In the genomic region with DNA sequence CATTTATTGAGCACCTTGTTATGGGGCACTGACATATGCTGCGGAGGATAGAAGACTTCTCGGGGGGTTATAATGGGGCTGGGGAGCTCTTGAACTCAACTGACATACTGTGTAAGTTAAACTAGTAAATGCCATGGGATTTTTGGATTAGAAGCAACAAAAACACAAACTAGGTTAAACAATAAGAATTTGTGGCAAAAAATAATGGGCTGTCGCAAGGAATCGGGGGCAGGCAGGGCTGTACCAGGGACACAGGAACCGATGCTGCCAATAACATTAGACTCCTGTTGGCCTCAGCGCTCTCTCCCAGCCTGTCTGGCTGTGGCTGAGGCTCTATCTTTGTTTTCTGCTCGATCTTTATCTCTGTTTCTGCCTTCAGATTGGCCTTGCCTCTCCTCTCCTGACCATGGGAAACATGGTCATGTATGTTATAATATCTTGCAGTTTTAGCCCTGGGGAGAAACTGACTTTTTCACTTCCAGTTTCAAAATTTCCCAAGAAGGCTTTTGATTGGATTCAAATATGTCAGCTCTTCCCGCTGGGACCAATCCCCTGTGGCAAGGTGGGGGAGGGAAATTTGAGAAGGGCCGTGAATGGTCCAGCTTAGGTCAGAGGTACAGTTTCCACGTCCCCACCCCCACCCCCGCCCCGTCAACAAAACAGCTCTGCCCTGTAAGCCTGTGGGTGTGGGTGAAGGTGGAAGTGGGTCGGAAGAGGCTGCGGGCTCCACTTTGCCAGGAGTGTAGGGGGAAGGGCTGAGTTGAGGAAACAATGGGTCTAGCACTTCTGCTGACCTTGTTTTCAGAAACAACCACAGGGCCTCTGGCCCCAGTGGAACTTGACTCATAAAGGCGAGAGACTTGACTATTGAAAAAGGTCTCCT, we compare ENCODE assay signal across 8 cellular contexts.
A peak's percentile ranks its signal among the peaks of the same experiment; 100 is the strongest.
DNase-seq lines count a peak whose midpoint lies in the region; ATAC-seq, FAIRE-seq and TF ChIP-seq lines count a peak whose summit lies in the region.

No MANE protein-coding gene starts in this region.

- H3K18ac ChIP-seq in neuronal stem cell (ENCODE audit: low read length): peak overlapping the region; percentile 84

- peak overlapping the region; percentile 85 for H3K27ac ChIP-seq in neuronal stem cell (replicated peaks; ENCODE audit: low read length)
- peak overlapping the region; percentile 85 to 93 (median 87) for H3K27ac ChIP-seq in upper lobe of left lung

- peak overlapping the region; percentile 77 for H2AFZ ChIP-seq in neuronal stem cell (ENCODE audit: low read length)

- H3K4me3 ChIP-seq in foreskin fibroblast (ENCODE audit: low read depth in 1 of 2, low read length in 2 of 2) (no peak overlapping the region), neuronal stem cell (ENCODE audit: low read length in 2 of 2) (peak overlapping the region in 1 of 2 donors; percentile 47), upper lobe of left lung (peak overlapping the region in 3 of 4 donors; percentile 27 to 48 (median 42))

- H3K14ac ChIP-seq in neuronal stem cell (ENCODE audit: low read length): no peak overlapping the region

- TF ChIP-seq CTCF in foreskin fibroblast (IDR thresholded peaks at IDR 0.05; ENCODE audit: low read depth, low read length): no peak
- no peak for TF ChIP-seq CTCF in upper lobe of left lung (IDR thresholded peaks at IDR 0.05)

- no peak overlapping the region for H2BK12ac ChIP-seq in neuronal stem cell (ENCODE audit: low read length)

- no peak overlapping the region for H4K8ac ChIP-seq in neuronal stem cell (ENCODE audit: low read depth, low read length)

- peak; percentile 69 for FAIRE-seq in RCC 7860 (lab: Jason Lieb, UNC)

- no peaks in the 10 kb centered on the region for H3K79me1 ChIP-seq in neuronal stem cell (ENCODE audit: low read depth, low read length)

- DNase-seq in C1 segment of cervical spinal cord (lab: John Stamatoyannopoulos, UW) (peak in 13 of 14 donors; percentile 14 to 80 (median 61)), RCC 7860 (ENCODE audit: low spot score) (peak; percentile 91), foreskin fibroblast (peak; percentile 47 to 60), neuronal stem cell (ENCODE audit: low spot score) (no peak), upper lobe of left lung (peak in 1 of 2 donors; percentile 89)
- peak; percentile 45 for DNase-seq in activated effector memory CD4-positive, alpha-beta T cell treated with Interleukin-2 at 50 U/mL for 16 hours

- H3K4ac ChIP-seq in neuronal stem cell (ENCODE audit: low read length): no peak overlapping the region

- H3K27me3 ChIP-seq in neuronal stem cell (ENCODE audit: control insufficient read depth in 3 of 3, insufficient read depth in 3 of 3, low read depth in 1 of 3, low read length in 3 of 3) (no peaks in the 10 kb centered on the region), upper lobe of left lung (no peaks in the 10 kb centered on the region)

- peak overlapping the region; percentile 21 for H3K4me2 ChIP-seq in neuronal stem cell (ENCODE audit: insufficient read depth, low read length, poor library complexity, severe bottlenecking)

- H3K4me1 ChIP-seq in neuronal stem cell (ENCODE audit: control insufficient read depth in 2 of 2, insufficient read depth in 1 of 2, low read depth in 1 of 2, low read length in 2 of 2) (peaks cover 30 to 34% of the 10 kb centered on the region in 2 donors), upper lobe of left lung (peaks cover 43 to 53% (median 52%) of the 10 kb centered on the region in 4 donors)

- no peak overlapping the region for H4K91ac ChIP-seq in neuronal stem cell (ENCODE audit: low read depth, low read length, poor library complexity)

- WGBS in neuronal stem cell (ENCODE audit: extremely low coverage in 2 of 2, insufficient read length in 2 of 2, insufficient replicate concordance in 1 of 2), 2 donors: no CpG with 5 or more reads among the region's 15 CpGs
- WGBS in upper lobe of left lung, 2 donors: 12% methylated on average over 15 of the region's 15 CpGs

- H3K36me3 ChIP-seq in neuronal stem cell (replicated peaks in 1 of 2; ENCODE audit: control insufficient read depth in 2 of 2, insufficient read depth in 2 of 2, low read length in 2 of 2) (no peaks in the 10 kb centered on the region), upper lobe of left lung (no peaks in the 10 kb centered on the region)

- H2AK5ac ChIP-seq in neuronal stem cell (ENCODE audit: low read depth, low read length): peak overlapping the region; percentile 85

- no peak overlapping the region for H2BK120ac ChIP-seq in neuronal stem cell (ENCODE audit: low read depth, low read length)

- peak overlapping the region; percentile 75 for H3K9ac ChIP-seq in neuronal stem cell (ENCODE audit: low read depth, low read length, poor library complexity)

- ATAC-seq in GM19324 (IDR thresholded peaks at IDR 0.05; ENCODE audit: low FRiP score, unreplicated experiment): peak; percentile 44
- ATAC-seq in HG03439 (IDR thresholded peaks at IDR 0.05; ENCODE audit: unreplicated experiment): peak; percentile 47
- peak; percentile 57 to 76 for ATAC-seq in upper lobe of left lung (ENCODE audit: low FRiP score in 2 of 2)

- peak in 2 of 4 donors; percentile 11 to 36 for TF ChIP-seq POLR2A in upper lobe of left lung (IDR thresholded peaks at IDR 0.05)

- no peaks in the 10 kb centered on the region for H3K9me3 ChIP-seq in neuronal stem cell (replicated peaks in 1 of 2; ENCODE audit: control insufficient read depth in 2 of 2, insufficient read depth in 1 of 2, low read depth in 1 of 2, low read length in 2 of 2)
- no peaks in the 10 kb centered on the region for H3K9me3 ChIP-seq in upper lobe of left lung

- H2BK5ac ChIP-seq in neuronal stem cell (ENCODE audit: low read length): no peak overlapping the region

- TF ChIP-seq EP300 in upper lobe of left lung (IDR thresholded peaks at IDR 0.05): peak in 1 of 4 donors; percentile 73

- H2BK15ac ChIP-seq in neuronal stem cell (ENCODE audit: low read length): no peak overlapping the region

- no peak overlapping the region for H3K23ac ChIP-seq in neuronal stem cell (ENCODE audit: low read depth, low read length, poor library complexity)

Comparison
In these comparisons a context has a peak if more than half of its experiments do, and no peak if none do; other contexts are left out.
1. H3K4me3 ChIP-seq: peak in upper lobe of left lung (3 of 4); none in foreskin fibroblast (0 of 2).
2. Peak in every context shown above with its lines, with median percentiles within 50 percentile points of each other: ATAC-seq.